8 cellular contexts compared by ENCODE assay signal in genomic region chr4:87073187-87073569, GRCh38.
A peak's percentile ranks its signal among the peaks of the same experiment; 100 is the strongest.
DNase-seq lines count a peak whose midpoint lies in the region; ATAC-seq and TF ChIP-seq lines count a peak whose summit lies in the region.

No MANE protein-coding gene starts in this region.

- H3K9ac ChIP-seq in neural progenitor cell: no peak overlapping the region

- H3K4me3 ChIP-seq in ACC112 (ENCODE audit: low read depth, low read length) (peak overlapping the region; percentile 39; the same call in 1 of the 2 replicates), neural progenitor cell (no peak overlapping the region)

- peaks cover 29% of the 10 kb centered on the region for H3K4me1 ChIP-seq in ACC112 (ENCODE audit: control insufficient read depth, insufficient read depth, low read length, unreplicated experiment)
- H3K4me1 ChIP-seq in neural progenitor cell: peaks cover 29% of the 10 kb centered on the region

- H3K27me3 ChIP-seq in ACC112 (ENCODE audit: insufficient read depth, low read length): no peaks in the 10 kb centered on the region
- H3K27me3 ChIP-seq in neural progenitor cell: no peaks in the 10 kb centered on the region

- ATAC-seq in GM18868 (IDR thresholded peaks at IDR 0.05; ENCODE audit: unreplicated experiment) (peak; percentile 43), HG03095 (IDR thresholded peaks at IDR 0.05; ENCODE audit: unreplicated experiment) (peak; percentile 46), activated B cell treated with CpG ODN at 0.5 μM for 24 hours (ENCODE audit: low read depth) (peak; percentile 80)

- H4K20me1 ChIP-seq in neural progenitor cell (ENCODE audit: low read depth): peaks cover 51% of the 10 kb centered on the region

- H3K9me3 ChIP-seq in neural progenitor cell (ENCODE audit: low read depth): no peaks in the 10 kb centered on the region

- peak overlapping the region; percentile 93 for H3K27ac Mint-ChIP-seq in activated B cell treated with CpG ODN at 0.5 μM for 24 hours
- H3K27ac Mint-ChIP-seq in neural progenitor cell: no peak overlapping the region

- H3K36me3 ChIP-seq in ACC112 (ENCODE audit: insufficient read depth, low read length): no peaks in the 10 kb centered on the region
- H3K36me3 ChIP-seq in neural progenitor cell: no peaks in the 10 kb centered on the region

- H3K27me3 Mint-ChIP-seq in activated B cell treated with CpG ODN at 0.5 μM for 24 hours (no peaks in the 10 kb centered on the region), neural progenitor cell (ENCODE audit: insufficient read depth, low read depth) (peaks cover 4% of the 10 kb centered on the region)

- no peak for TF ChIP-seq CTCF in activated B cell treated with CpG ODN at 0.5 μM for 24 hours (IDR thresholded peaks at IDR 0.05)
- TF ChIP-seq CTCF in neural progenitor cell (IDR thresholded peaks at IDR 0.05): no peak

- no peaks in the 10 kb centered on the region for H3K9me3 Mint-ChIP-seq in activated B cell treated with CpG ODN at 0.5 μM for 24 hours
- no peaks in the 10 kb centered on the region for H3K9me3 Mint-ChIP-seq in neural progenitor cell

- H3K4me3 Mint-ChIP-seq in activated B cell treated with CpG ODN at 0.5 μM for 24 hours: peak overlapping the region; percentile 82
- H3K4me3 Mint-ChIP-seq in neural progenitor cell: peak overlapping the region; percentile 25

- no peak overlapping the region for H3K4me2 ChIP-seq in neural progenitor cell

- DNase-seq in activated B cell treated with CpG ODN at 0.5 μM for 24 hours: no peak
- no peak for DNase-seq in neural progenitor cell (ENCODE audit: low spot score)
- DNase-seq in stimulated activated CD4-positive, alpha-beta T cell treated with anti-CD3 and anti-CD28 coated beads, Interleukin-2, amount 100 ng/mL, for 24 hours: no peak
- DNase-seq in stimulated activated CD4-positive, alpha-beta T cell treated with anti-CD3 and anti-CD28 coated beads, Interleukin-2, amount 100 ng/mL, for 48 hours: no peak
- no peak for DNase-seq in HuH-7.5 (ENCODE audit: low spot score)

- H3K79me2 ChIP-seq in ACC112 (ENCODE audit: control insufficient read depth, insufficient read depth, low read length, unreplicated experiment) (peaks cover 36% of the 10 kb centered on the region), neural progenitor cell (ENCODE audit: low read depth) (peaks cover 85% of the 10 kb centered on the region)

- H3K27ac ChIP-seq in ACC112 (ENCODE audit: low read depth, low read length): peak overlapping the region; percentile 22
- no peak overlapping the region for H3K27ac ChIP-seq in neural progenitor cell

- H2AFZ ChIP-seq in ACC112 (ENCODE audit: low read length, unreplicated experiment) (no peak overlapping the region), neural progenitor cell (replicated peaks) (no peak overlapping the region)

- CTCF ChIA-PET in activated B cell treated with CpG ODN at 0.5 μM for 24 hours (lab: Charles Lee): interaction anchor here (2.5 kb wide), 1 partner anchor 20 kb away, joined by 11 read pairs; no protein-coding TSS in a partner anchor

- peaks cover 40% of the 10 kb centered on the region for H3K4me1 Mint-ChIP-seq in activated B cell treated with CpG ODN at 0.5 μM for 24 hours
- H3K4me1 Mint-ChIP-seq in neural progenitor cell: peaks cover 39% of the 10 kb centered on the region

- intact Hi-C loops in activated B cell treated with CpG ODN at 0.5 μM for 24 hours (cut with micrococcal nuclease): loop anchor here (1.0 to 2.0 kb wide), 6 partner anchors 14 to 137 kb away; no protein-coding TSS in a partner anchor

- POLR2A ChIA-PET in activated B cell treated with CpG ODN at 0.5 μM for 24 hours (lab: Charles Lee): interaction anchor here (0.7 to 2.5 kb wide), 7 partner anchors 20 to 151 kb away, joined by 3 to 29 read pairs (median 5); partner anchors contain the start of gene AFF1

- peaks cover 7% of the 10 kb centered on the region for H3F3A ChIP-seq in neural progenitor cell (ENCODE audit: low read depth)

- H3K36me3 Mint-ChIP-seq in activated B cell treated with CpG ODN at 0.5 μM for 24 hours (ENCODE audit: low read depth) (peaks cover 3% of the 10 kb centered on the region), neural progenitor cell (peaks cover 4% of the 10 kb centered on the region)
